In genomic region chr22:38735465-38736256, GRCh38 we compare ENCODE assay signal across 9 cellular contexts. TPM values are rescaled to one million over a fixed set of nuclear protein-coding genes. Genes with fewer than 3 reads are reported as not detected.
DNase-seq lines count a peak whose midpoint lies in the region; ATAC-seq and TF ChIP-seq lines count a peak whose summit lies in the region.
"Had no signal": no experiment of that assay in that cellular context is flagged by ENCODE, and none has a peak within 500 bp of the region (broad histone marks: within the 10 kb centered on the region; RNA-seq: fewer than 3 reads in every experiment).

No MANE protein-coding gene starts in this region.

- H3K9me2 ChIP-seq in MM.1S (replicated peaks; ENCODE audit: insufficient read depth, low read length): no peaks in the 10 kb centered on the region

- peak; percentile 15 for ATAC-seq in effector memory CD8-positive, alpha-beta T cell (replicated peaks)
- no peak for ATAC-seq in GM21423 (IDR thresholded peaks at IDR 0.05; ENCODE audit: unreplicated experiment)

- intact Hi-C loops in spleen (cut with DNase I; ENCODE audit: low total_unique reads): no loop called here

- DNase-seq in T-helper 1 cell: no peak
- DNase-seq in MM.1S: peak; percentile 28
- DNase-seq in effector memory CD8-positive, alpha-beta T cell: no peak
- peak; percentile 74 for DNase-seq in spleen
- no peak for DNase-seq in type B pancreatic cell (ENCODE audit: extremely low spot score, unreplicated experiment)
- no peak for DNase-seq in NK-92 treated with Interleukin-12 subunit alpha and Interleukin-12 subunit beta, amount 100 ng/mL, for 24 hours (lab: John Stamatoyannopoulos, UW)

- H3K27ac ChIP-seq in MM.1S (ENCODE audit: low read length) (peak overlapping the region; percentile 10; the same call in 1 of the 2 replicates), spleen (peak overlapping the region in 6 of 8 donors; percentile 11 to 56 (median 40))

- peaks cover 56% of the 10 kb centered on the region for H3K36me3 Mint-ChIP-seq in T-helper 1 cell treated with Interleukin-12 subunit alpha and Interleukin-12 subunit beta and Interleukin-4 antibody, amounts not matched to agents 30 μg/mL and 1 μg/mL, for 36 hours (ENCODE audit: low read depth)
- peaks cover 100% of the 10 kb centered on the region for H3K36me3 Mint-ChIP-seq in effector memory CD8-positive, alpha-beta T cell (ENCODE audit: insufficient read depth)
- H3K36me3 Mint-ChIP-seq in type B pancreatic cell: peaks cover 5% of the 10 kb centered on the region

- H3K27me3 ChIP-seq in MM.1S (replicated peaks; ENCODE audit: insufficient read depth, low read length) (no peaks in the 10 kb centered on the region), spleen (replicated peaks in 1 of 7) (no peaks in the 10 kb centered on the region)
- H3K27me3 ChIP-seq: pancreas had no signal

- H3K9me3 Mint-ChIP-seq in T-helper 1 cell treated with Interleukin-12 subunit alpha and Interleukin-12 subunit beta and Interleukin-4 antibody, amounts not matched to agents 30 μg/mL and 1 μg/mL, for 36 hours: no peaks in the 10 kb centered on the region
- H3K9me3 Mint-ChIP-seq in effector memory CD8-positive, alpha-beta T cell: no peaks in the 10 kb centered on the region
- no peaks in the 10 kb centered on the region for H3K9me3 Mint-ChIP-seq in type B pancreatic cell

- H3K4me3 Mint-ChIP-seq in T-helper 1 cell treated with Interleukin-12 subunit alpha and Interleukin-12 subunit beta and Interleukin-4 antibody, amounts not matched to agents 30 μg/mL and 1 μg/mL, for 36 hours: no peak overlapping the region
- H3K4me3 Mint-ChIP-seq in effector memory CD8-positive, alpha-beta T cell: peak overlapping the region in 1 of 2 donors; percentile 19
- H3K4me3 Mint-ChIP-seq in type B pancreatic cell: no peak overlapping the region

- H3F3A ChIP-seq in MM.1S (ENCODE audit: insufficient read depth, low read length): peaks cover 57% of the 10 kb centered on the region

- WGBS in spleen, 5 donors: 57 to 69% (median 66%) methylated on average over 8 to 15 of the region's 15 CpGs

- H3K9me3 ChIP-seq in MM.1S (replicated peaks; ENCODE audit: insufficient read depth, low read length) (no peaks in the 10 kb centered on the region), spleen (no peaks in the 10 kb centered on the region)
- H3K9me3 ChIP-seq: pancreas had no signal

- H2AFZ ChIP-seq in MM.1S (ENCODE audit: low read length): no peak overlapping the region

- no peak for TF ChIP-seq POLR2A in spleen (IDR thresholded peaks at IDR 0.05)

- H3K4me2 ChIP-seq in MM.1S (ENCODE audit: low read depth, low read length): no peak overlapping the region

- peak overlapping the region; percentile 78 for H3K27ac Mint-ChIP-seq in T-helper 1 cell treated with Interleukin-12 subunit alpha and Interleukin-12 subunit beta and Interleukin-4 antibody, amounts not matched to agents 30 μg/mL and 1 μg/mL, for 36 hours
- H3K27ac Mint-ChIP-seq in effector memory CD8-positive, alpha-beta T cell: peak overlapping the region in 1 of 2 donors; percentile 95
- H3K27ac Mint-ChIP-seq in type B pancreatic cell: no peak overlapping the region

- no peaks in the 10 kb centered on the region for H3K27me3 Mint-ChIP-seq in T-helper 1 cell treated with Interleukin-12 subunit alpha and Interleukin-12 subunit beta and Interleukin-4 antibody, amounts not matched to agents 30 μg/mL and 1 μg/mL, for 36 hours (ENCODE audit: low read depth)
- no peaks in the 10 kb centered on the region for H3K27me3 Mint-ChIP-seq in effector memory CD8-positive, alpha-beta T cell
- H3K27me3 Mint-ChIP-seq in type B pancreatic cell: no peaks in the 10 kb centered on the region

- peaks cover 32% of the 10 kb centered on the region for H3K79me2 ChIP-seq in MM.1S (ENCODE audit: low read length)

- peaks cover 33% of the 10 kb centered on the region for H3K4me1 Mint-ChIP-seq in T-helper 1 cell treated with Interleukin-12 subunit alpha and Interleukin-12 subunit beta and Interleukin-4 antibody, amounts not matched to agents 30 μg/mL and 1 μg/mL, for 36 hours (ENCODE audit: low read depth)
- peaks cover 41 to 47% of the 10 kb centered on the region in 2 donors for H3K4me1 Mint-ChIP-seq in effector memory CD8-positive, alpha-beta T cell (ENCODE audit: low read depth in 2 of 2)
- peaks cover 3% of the 10 kb centered on the region for H3K4me1 Mint-ChIP-seq in type B pancreatic cell (ENCODE audit: unreplicated experiment)

- peaks cover 7% of the 10 kb centered on the region; the same call in 1 of the 2 replicates for H3K4me1 ChIP-seq in MM.1S (ENCODE audit: low read length)
- peaks cover 5 to 92% (median 35%) of the 10 kb centered on the region in 6 donors for H3K4me1 ChIP-seq in spleen

- no peak for TF ChIP-seq CTCF in MM.1S (IDR thresholded peaks at IDR 0.05; ENCODE audit: low read length)
- no peak for TF ChIP-seq CTCF in spleen (IDR thresholded peaks at IDR 0.05 in 8 of 11, conservative IDR thresholded peaks at IDR 0.05 in 3 of 11)
- no peak for TF ChIP-seq CTCF in type B pancreatic cell (conservative IDR thresholded peaks at IDR 0.05)

- no peak overlapping the region for H3K4me3 ChIP-seq in MM.1S (ENCODE audit: low read length)
- H3K4me3 ChIP-seq in spleen: no peak overlapping the region
- H3K4me3 ChIP-seq: pancreas had no signal

- H3K9ac ChIP-seq in MM.1S (ENCODE audit: low read length): no peak overlapping the region

- H4K20me1 ChIP-seq in MM.1S (ENCODE audit: insufficient read depth, low read length): no peaks in the 10 kb centered on the region

- H3K36me3 ChIP-seq in MM.1S (replicated peaks; ENCODE audit: insufficient read depth, low read length): peaks cover 12% of the 10 kb centered on the region
- H3K36me3 ChIP-seq in spleen: peaks cover 13 to 100% (median 89%) of the 10 kb centered on the region in 6 donors

RNA-seq across cellular contexts. Expression of gene SUN2, which starts 20.1 kb away (rescaled TPM):
- 100 to 1,000 TPM; 204 to 455 (median 220) TPM for total RNA-seq in spleen
- polyA plus RNA-seq in spleen: 10 to 100 TPM; 35.4 to 86.5 (median 38.9) TPM
- 43.5 and 70.5 TPM in 2 replicates for total RNA-seq in type B pancreatic cell (ENCODE audit: low replicate concordance)

RNA-seq across cellular contexts. Expression of gene GTPBP1, which starts 29.9 kb away (rescaled TPM):
- 100 to 1,000 TPM in 2 of 7 donors, 10 to 100 TPM in 5; 76.3 to 134 (median 98.8) TPM for total RNA-seq in spleen
- 10 to 100 TPM in 1 of 3 donors, 1 to 10 TPM in 2; 9.7 to 31.9 (median 9.9) TPM for polyA plus RNA-seq in spleen
- 47.1 and 60.1 TPM in 2 replicates for total RNA-seq in type B pancreatic cell (ENCODE audit: low replicate concordance)

RNA-seq across cellular contexts. Expression of gene JOSD1, which starts 34.9 kb away (rescaled TPM):
- 10 to 100 TPM; 28.5 to 54.2 (median 36.4) TPM for total RNA-seq in spleen
- 10 to 100 TPM; 10.1 to 16.3 (median 13.8) TPM for polyA plus RNA-seq in spleen
- 43.4 and 51.8 TPM in 2 replicates for total RNA-seq in type B pancreatic cell (ENCODE audit: low replicate concordance)

RNA-seq across cellular contexts. Expression of gene TOMM22, which starts 53.9 kb away (rescaled TPM):
- 10 to 100 TPM; 28.6 to 59.9 (median 50.6) TPM for total RNA-seq in spleen
- 10 to 100 TPM; 24.3 to 44.3 (median 41.3) TPM for polyA plus RNA-seq in spleen
- total RNA-seq in type B pancreatic cell (ENCODE audit: low replicate concordance): 80.8 and 91.6 TPM in 2 replicates

RNA-seq across cellular contexts. Expression of gene DNAL4, which starts 58.3 kb away (rescaled TPM):
- total RNA-seq in spleen (10 to 100 TPM; 10.4 to 17.6 (median 13.9) TPM), type B pancreatic cell (ENCODE audit: low replicate concordance) (23.9 and 31.5 TPM in 2 replicates)
- polyA plus RNA-seq in spleen: 10 to 100 TPM in 2 of 3 donors, 1 to 10 TPM in 1; 8.6 to 16.2 (median 10.6) TPM

Comparison
In these comparisons a context has a peak if more than half of its experiments do, and no peak if none do; other contexts are left out.
1. DNase-seq: peak in MM.1S (single experiment) and spleen (single experiment); none in T-helper 1 cell (0 of 5), effector memory CD8-positive, alpha-beta T cell (0 of 3), type B pancreatic cell (single experiment) and NK-92 treated with Interleukin-12 subunit alpha and Interleukin-12 subunit beta, amount 100 ng/mL, for 24 hours (single experiment).